ENCODE assay signal across 23 cellular contexts in genomic region chr14:90336985-90337384, GRCh38.
"Had no signal": no experiment of that assay in that cellular context is flagged by ENCODE, and none has a peak within 500 bp of the region (broad histone marks: within the 10 kb centered on the region; RNA-seq: fewer than 3 reads in every experiment).

No MANE protein-coding gene starts in this region.

- H3K27me3 ChIP-seq: right lobe of liver, testis had no signal

- H3K4me1 ChIP-seq: lower lobe of right lung, prostate gland, right lobe of liver, testis had no signal

- H3K9me3 ChIP-seq: lower lobe of right lung, prostate gland, right lobe of liver, testis had no signal

- H3K4me3 Mint-ChIP-seq: activated CD8-positive, alpha-beta T cell treated with anti-CD3 and anti-CD28 coated beads, Interleukin-2, amount 10 ng/mL, durations not matched to agents 7 days and 5 days; activated naive CD8-positive, alpha-beta T cell treated with anti-CD3 and anti-CD28 coated beads for 36 hours; activated T-cell treated with anti-CD3 and anti-CD28 coated beads, Interleukin-2, amount 50 U/mL, for 72 hours; brain; central memory CD8-positive, alpha-beta T cell; immature natural killer cell; nephron progenitor cell; stimulated activated naive CD8-positive, alpha-beta T cell treated with anti-CD3 and anti-CD28 coated beads, Interleukin-15, amount 100 ng/mL, for 72 hours; T-helper 1 cell treated with Interleukin-12 subunit alpha and Interleukin-12 subunit beta and Interleukin-4 antibody, amounts not matched to agents 30 μg/mL and 1 μg/mL, for 36 hours; WTC11 had no signal

- H3K9me3 Mint-ChIP-seq: activated naive CD8-positive, alpha-beta T cell treated with anti-CD3 and anti-CD28 coated beads for 36 hours; activated T-cell treated with anti-CD3 and anti-CD28 coated beads, Interleukin-2, amount 50 U/mL, for 72 hours; central memory CD8-positive, alpha-beta T cell; immature natural killer cell; nephron progenitor cell; stimulated activated naive CD8-positive, alpha-beta T cell treated with anti-CD3 and anti-CD28 coated beads, Interleukin-15, amount 100 ng/mL, for 72 hours; T-helper 1 cell treated with Interleukin-12 subunit alpha and Interleukin-12 subunit beta and Interleukin-4 antibody, amounts not matched to agents 30 μg/mL and 1 μg/mL, for 36 hours; WTC11 had no signal

- FAIRE-seq: urothelium cell line had no signal

- H3K4me1 Mint-ChIP-seq: WTC11 had no signal

- H3K36me3 Mint-ChIP-seq: activated naive CD8-positive, alpha-beta T cell treated with anti-CD3 and anti-CD28 coated beads for 36 hours; brain; immature natural killer cell; WTC11 had no signal

- H3K27ac Mint-ChIP-seq: activated CD8-positive, alpha-beta T cell treated with anti-CD3 and anti-CD28 coated beads, Interleukin-2, amount 10 ng/mL, durations not matched to agents 7 days and 5 days; activated naive CD8-positive, alpha-beta T cell treated with anti-CD3 and anti-CD28 coated beads for 36 hours; activated T-cell treated with anti-CD3 and anti-CD28 coated beads, Interleukin-2, amount 50 U/mL, for 72 hours; brain; immature natural killer cell; nephron progenitor cell; stimulated activated naive CD8-positive, alpha-beta T cell treated with anti-CD3 and anti-CD28 coated beads, Interleukin-15, amount 100 ng/mL, for 72 hours; T-helper 1 cell treated with Interleukin-12 subunit alpha and Interleukin-12 subunit beta and Interleukin-4 antibody, amounts not matched to agents 30 μg/mL and 1 μg/mL, for 36 hours; WTC11 had no signal

- H3K27ac ChIP-seq: coronary artery, lower lobe of right lung, prostate gland, right lobe of liver, testis had no signal

- DNase-seq: activated CD4-positive, alpha-beta T cell treated with anti-CD3 and anti-CD28 coated beads for 48 hours; activated CD8-positive, alpha-beta memory T cell treated with anti-CD3 and anti-CD28 coated beads, Interleukin-2, amount 50 U/mL, for 4 hours; activated CD8-positive, alpha-beta T cell treated with anti-CD3 and anti-CD28 coated beads, Interleukin-2, amount 10 ng/mL, durations not matched to agents 7 days and 5 days; activated gamma-delta T cell treated with Interleukin-2 at 50 U/mL for 16 hours; activated naive CD8-positive, alpha-beta T cell treated with anti-CD3 and anti-CD28 coated beads for 36 hours; activated T-cell treated with anti-CD3 and anti-CD28 coated beads, Interleukin-2, amount 50 U/mL, for 72 hours; amygdala; effector CD4-positive, alpha-beta T cell; foreskin fibroblast; immature natural killer cell; lower lobe of right lung; nephron progenitor cell; occipital lobe; right lobe of liver; stimulated activated naive CD8-positive, alpha-beta T cell treated with anti-CD3 and anti-CD28 coated beads, Interleukin-15, amount 100 ng/mL, for 72 hours; testis had no signal

- H3K4me3 ChIP-seq: coronary artery, lower lobe of right lung, prostate gland, right lobe of liver, testis had no signal

- ATAC-seq: activated CD8-positive, alpha-beta T cell treated with anti-CD3 and anti-CD28 coated beads, Interleukin-2, amount 10 ng/mL, durations not matched to agents 7 days and 5 days; activated T-cell treated with anti-CD3 and anti-CD28 coated beads, Interleukin-2, amount 50 U/mL, for 72 hours; lower lobe of right lung; right lobe of liver; stimulated activated naive CD8-positive, alpha-beta T cell treated with anti-CD3 and anti-CD28 coated beads, Interleukin-15, amount 100 ng/mL, for 72 hours; WTC11 had no signal

- H3K36me3 ChIP-seq: lower lobe of right lung, prostate gland, right lobe of liver had no signal
